Comparison of ENCODE assay signal across 17 cellular contexts in genomic region chr12:16636435-16637055, GRCh38. TPM values are rescaled to one million over a fixed set of nuclear protein-coding genes. Genes with fewer than 3 reads are reported as not detected.
DNase-seq lines count a peak whose midpoint lies in the region; ATAC-seq and TF ChIP-seq lines count a peak whose summit lies in the region.
"Had no signal": no experiment of that assay in that cellular context is flagged by ENCODE, and none has a peak within 500 bp of the region (broad histone marks: within the 10 kb centered on the region; RNA-seq: fewer than 3 reads in every experiment).

No MANE protein-coding gene starts in this region.

- 0 out of 2 replicates have a peak, but pooled peaks cover 2% of the 10 kb centered on the region for H3K9me3 ChIP-seq in OCI-LY3 (ENCODE audit: insufficient read depth, low read length)
- H3K9me3 ChIP-seq: adrenal gland had no signal

- peaks cover 6% of the 10 kb centered on the region for H3K9me3 Mint-ChIP-seq in activated naive CD4-positive, alpha-beta T cell treated with anti-CD3 and anti-CD28 coated beads for 36 hours
- peaks cover 4 to 17% of the 10 kb centered on the region in 2 donors for H3K9me3 Mint-ChIP-seq in stimulated activated naive CD8-positive, alpha-beta T cell treated with anti-CD3 and anti-CD28 coated beads, Interleukin-15, amount 100 ng/mL, for 72 hours

- intact Hi-C loops in activated naive CD4-positive, alpha-beta T cell treated with anti-CD3 and anti-CD28 coated beads for 36 hours (cut with micrococcal nuclease) = no loop called here

- peak overlapping the region; percentile 73 for H3K27ac ChIP-seq in OCI-LY3 (ENCODE audit: low read length)
- H3K27ac ChIP-seq: adrenal gland, left lung had no signal

- CTCF ChIA-PET in activated naive CD4-positive, alpha-beta T cell treated with anti-CD3 and anti-CD28 coated beads for 36 hours (lab: Charles Lee) = no interaction called here

- no peaks in the 10 kb centered on the region for H3K79me2 ChIP-seq in OCI-LY3 (ENCODE audit: low read length)

- H4K20me1 ChIP-seq in OCI-LY3 (ENCODE audit: insufficient read depth, low read length) = no peaks in the 10 kb centered on the region

- no peak overlapping the region for H3K4me3 ChIP-seq in OCI-LY3 (ENCODE audit: low read length)
- H3K4me3 ChIP-seq: adrenal gland, left lung had no signal

- H3K4me1 ChIP-seq in OCI-LY3 (ENCODE audit: low read length) = peaks cover 18% of the 10 kb centered on the region
- H3K4me1 ChIP-seq: adrenal gland, left lung had no signal

- H3K36me3 Mint-ChIP-seq in activated naive CD4-positive, alpha-beta T cell treated with anti-CD3 and anti-CD28 coated beads for 36 hours (ENCODE audit: low read depth) = no peaks in the 10 kb centered on the region
- H3K36me3 Mint-ChIP-seq: activated CD8-positive, alpha-beta memory T cell treated with anti-CD3 and anti-CD28 coated beads, Interleukin-2, amount 10 ng/mL, durations not matched to agents 7 days and 5 days had no signal

- H3K4me3 Mint-ChIP-seq in activated naive CD4-positive, alpha-beta T cell treated with anti-CD3 and anti-CD28 coated beads for 36 hours = no peak overlapping the region
- no peak overlapping the region for H3K4me3 Mint-ChIP-seq in stimulated activated naive CD8-positive, alpha-beta T cell treated with anti-CD3 and anti-CD28 coated beads, Interleukin-15, amount 100 ng/mL, for 72 hours
- H3K4me3 Mint-ChIP-seq: activated CD8-positive, alpha-beta memory T cell treated with anti-CD3 and anti-CD28 coated beads, Interleukin-2, amount 10 ng/mL, durations not matched to agents 7 days and 5 days; dendritic cell treated with granulocyte-macrophage colony-stimulating factor and Interleukin-4, amounts not matched to agents 40 ng/mL and 50 ng/mL, for 4 days had no signal

- no peak overlapping the region for H3K27ac Mint-ChIP-seq in activated naive CD4-positive, alpha-beta T cell treated with anti-CD3 and anti-CD28 coated beads for 36 hours
- peak overlapping the region in 1 of 2 donors; percentile 52 for H3K27ac Mint-ChIP-seq in stimulated activated naive CD8-positive, alpha-beta T cell treated with anti-CD3 and anti-CD28 coated beads, Interleukin-15, amount 100 ng/mL, for 72 hours
- H3K27ac Mint-ChIP-seq: activated CD8-positive, alpha-beta memory T cell treated with anti-CD3 and anti-CD28 coated beads, Interleukin-2, amount 10 ng/mL, durations not matched to agents 7 days and 5 days; dendritic cell treated with granulocyte-macrophage colony-stimulating factor and Interleukin-4, amounts not matched to agents 40 ng/mL and 50 ng/mL, for 4 days had no signal

- H3K4me2 ChIP-seq in OCI-LY3 (ENCODE audit: low read length) = 0 out of 2 replicates have a peak overlapping the region, but pooled peaks have one; percentile 2

- TF ChIP-seq CTCF in OCI-LY3 (IDR thresholded peaks at IDR 0.05; ENCODE audit: low read depth, low read length) = no peak

- H3K27me3 ChIP-seq in OCI-LY3 (ENCODE audit: low read depth, low read length) = no peaks in the 10 kb centered on the region
- H3K27me3 ChIP-seq: adrenal gland, left lung had no signal

- no peak for DNase-seq in activated naive CD4-positive, alpha-beta T cell treated with anti-CD3 and anti-CD28 coated beads for 36 hours
- no peak for DNase-seq in left lobe of liver (ENCODE audit: low spot score)
- DNase-seq in SKM-1 treated with dmso at 0.1 percent for 144 hours (lab: John Stamatoyannopoulos, UW; ENCODE audit: unreplicated experiment) = no peak
- no peak for DNase-seq in stimulated activated naive CD8-positive, alpha-beta T cell treated with anti-CD3 and anti-CD28 coated beads, Interleukin-15, amount 100 ng/mL, for 72 hours
- DNase-seq: activated CD8-positive, alpha-beta memory T cell treated with anti-CD3 and anti-CD28 coated beads, Interleukin-2, amount 10 ng/mL, durations not matched to agents 7 days and 5 days; adrenal gland; foreskin fibroblast; NCI-H1436 treated with DMSO at 0.1 percent for 48 hours; OCI-M1; small intestine had no signal

- no peaks in the 10 kb centered on the region for H3K27me3 Mint-ChIP-seq in activated naive CD4-positive, alpha-beta T cell treated with anti-CD3 and anti-CD28 coated beads for 36 hours (ENCODE audit: low read depth)
- no peaks in the 10 kb centered on the region for H3K27me3 Mint-ChIP-seq in stimulated activated naive CD8-positive, alpha-beta T cell treated with anti-CD3 and anti-CD28 coated beads, Interleukin-15, amount 100 ng/mL, for 72 hours
- H3K27me3 Mint-ChIP-seq: activated CD8-positive, alpha-beta memory T cell treated with anti-CD3 and anti-CD28 coated beads, Interleukin-2, amount 10 ng/mL, durations not matched to agents 7 days and 5 days; dendritic cell treated with granulocyte-macrophage colony-stimulating factor and Interleukin-4, amounts not matched to agents 40 ng/mL and 50 ng/mL, for 4 days had no signal

- H3K36me3 ChIP-seq in OCI-LY3 (replicated peaks; ENCODE audit: low read depth, low read length) = peaks cover 5% of the 10 kb centered on the region
- H3K36me3 ChIP-seq: adrenal gland, left lung had no signal

- H3K9ac ChIP-seq in OCI-LY3 (ENCODE audit: low read length) = 0 out of 2 replicates have a peak overlapping the region, but pooled peaks have one; percentile 34

- no peaks in the 10 kb centered on the region for H3K4me1 Mint-ChIP-seq in activated naive CD4-positive, alpha-beta T cell treated with anti-CD3 and anti-CD28 coated beads for 36 hours (ENCODE audit: low read depth)
- no peaks in the 10 kb centered on the region for H3K4me1 Mint-ChIP-seq in stimulated activated naive CD8-positive, alpha-beta T cell treated with anti-CD3 and anti-CD28 coated beads, Interleukin-15, amount 100 ng/mL, for 72 hours
- H3K4me1 Mint-ChIP-seq: activated CD8-positive, alpha-beta memory T cell treated with anti-CD3 and anti-CD28 coated beads, Interleukin-2, amount 10 ng/mL, durations not matched to agents 7 days and 5 days had no signal

- peak; percentile 90 for ATAC-seq in GM18907 (IDR thresholded peaks at IDR 0.05; ENCODE audit: unreplicated experiment)
- ATAC-seq in GM21529 (IDR thresholded peaks at IDR 0.05; ENCODE audit: unreplicated experiment) = peak; percentile 75
- peak; percentile 92 for ATAC-seq in HG03095 (IDR thresholded peaks at IDR 0.05; ENCODE audit: unreplicated experiment)
- no peak for ATAC-seq in left lobe of liver
- ATAC-seq in stimulated activated naive CD8-positive, alpha-beta T cell treated with anti-CD3 and anti-CD28 coated beads, Interleukin-15, amount 100 ng/mL, for 72 hours = no peak
- ATAC-seq: activated CD8-positive, alpha-beta memory T cell treated with anti-CD3 and anti-CD28 coated beads, Interleukin-2, amount 10 ng/mL, durations not matched to agents 7 days and 5 days; left lung had no signal

- no peak overlapping the region for H2AFZ ChIP-seq in OCI-LY3 (ENCODE audit: low read depth, low read length)

RNA-seq across cellular contexts. Expression of gene LMO3, which starts 30.6 kb away (rescaled TPM):
- not detected for total RNA-seq in activated naive CD4-positive, alpha-beta T cell treated with anti-CD3 and anti-CD28 coated beads for 36 hours
- total RNA-seq in left lobe of liver = 0.15 TPM
- total RNA-seq: activated CD8-positive, alpha-beta memory T cell treated with anti-CD3 and anti-CD28 coated beads, Interleukin-2, amount 10 ng/mL, durations not matched to agents 7 days and 5 days; HT-29 had no signal

Comparison
In these comparisons a context has a peak if more than half of its experiments do, and no peak if none do; other contexts are left out.
1. ATAC-seq: peak in GM18907 (single experiment), GM21529 (single experiment) and HG03095 (single experiment); none in left lobe of liver (single experiment) and stimulated activated naive CD8-positive, alpha-beta T cell treated with anti-CD3 and anti-CD28 coated beads, Interleukin-15, amount 100 ng/mL, for 72 hours (single experiment).